Comparison of ENCODE assay signal across 15 cellular contexts in genomic region chr7:44066111-44066460, GRCh38. TPM values are rescaled to one million over a fixed set of nuclear protein-coding genes. Genes with fewer than 3 reads are reported as not detected.
A peak's percentile ranks its signal among the peaks of the same experiment; 100 is the strongest.
DNase-seq lines count a peak whose midpoint lies in the region; ATAC-seq, FAIRE-seq and TF ChIP-seq lines count a peak whose summit lies in the region.
"Had no signal": no experiment of that assay in that cellular context is flagged by ENCODE, and none has a peak within 500 bp of the region (broad histone marks: within the 10 kb centered on the region; RNA-seq: fewer than 3 reads in every experiment).

No MANE protein-coding gene starts in this region.

- H3K36me3 Mint-ChIP-seq in activated T-cell treated with anti-CD3 and anti-CD28 coated beads, Interleukin-2, amount 50 U/mL, for 72 hours (ENCODE audit: insufficient read depth in 2 of 2), result peaks cover 0 to 7% of the 10 kb centered on the region in 2 donors
- peaks cover 19% of the 10 kb centered on the region for H3K36me3 Mint-ChIP-seq in stimulated activated memory B cell treated with anti-CD40 and anti-IgM and Interleukin-4, amounts not matched to agents 10 μg/mL and 1 μg/mL and 100 μg/mL, for 72 hours
- H3K36me3 Mint-ChIP-seq in endothelial cell (ENCODE audit: low read depth, unreplicated experiment), result peaks cover 4% of the 10 kb centered on the region

- no peaks in the 10 kb centered on the region for H3K9me3 Mint-ChIP-seq in activated T-cell treated with anti-CD3 and anti-CD28 coated beads, Interleukin-2, amount 50 U/mL, for 72 hours
- peaks cover 3% of the 10 kb centered on the region for H3K9me3 Mint-ChIP-seq in stimulated activated memory B cell treated with anti-CD40 and anti-IgM and Interleukin-4, amounts not matched to agents 10 μg/mL and 1 μg/mL and 100 μg/mL, for 72 hours
- no peaks in the 10 kb centered on the region for H3K9me3 Mint-ChIP-seq in endothelial cell (ENCODE audit: unreplicated experiment)

- peaks cover 17% of the 10 kb centered on the region for H3K4me1 ChIP-seq in iPS-15b (ENCODE audit: control insufficient read depth, insufficient read depth, low read length)

- no peaks in the 10 kb centered on the region for H3K27me3 Mint-ChIP-seq in activated T-cell treated with anti-CD3 and anti-CD28 coated beads, Interleukin-2, amount 50 U/mL, for 72 hours (ENCODE audit: low read depth)
- H3K27me3 Mint-ChIP-seq in stimulated activated memory B cell treated with anti-CD40 and anti-IgM and Interleukin-4, amounts not matched to agents 10 μg/mL and 1 μg/mL and 100 μg/mL, for 72 hours, result no peaks in the 10 kb centered on the region
- H3K27me3 Mint-ChIP-seq in endothelial cell (ENCODE audit: unreplicated experiment), result peaks cover 12% of the 10 kb centered on the region
- H3K27me3 Mint-ChIP-seq: activated CD8-positive, alpha-beta memory T cell treated with anti-CD3 and anti-CD28 coated beads, Interleukin-2, amount 10 ng/mL, durations not matched to agents 7 days and 5 days had no signal

- H3K27ac Mint-ChIP-seq in activated T-cell treated with anti-CD3 and anti-CD28 coated beads, Interleukin-2, amount 50 U/mL, for 72 hours, result no peak overlapping the region
- peak overlapping the region; percentile 71 for H3K27ac Mint-ChIP-seq in stimulated activated memory B cell treated with anti-CD40 and anti-IgM and Interleukin-4, amounts not matched to agents 10 μg/mL and 1 μg/mL and 100 μg/mL, for 72 hours
- H3K27ac Mint-ChIP-seq in endothelial cell (ENCODE audit: unreplicated experiment), result no peak overlapping the region
- H3K27ac Mint-ChIP-seq: activated CD8-positive, alpha-beta memory T cell treated with anti-CD3 and anti-CD28 coated beads, Interleukin-2, amount 10 ng/mL, durations not matched to agents 7 days and 5 days had no signal

- peak; percentile 2 to 4 for ATAC-seq in activated T-cell treated with anti-CD3 and anti-CD28 coated beads, Interleukin-2, amount 50 U/mL, for 72 hours (replicated peaks in 1 of 2)
- ATAC-seq in SK-N-SH treated with all-trans-retinoic acid at 6 μM for 48 hours, result no peak
- no peak for ATAC-seq in stimulated activated memory B cell treated with anti-CD40 and anti-IgM and Interleukin-4, amounts not matched to agents 10 μg/mL and 1 μg/mL and 100 μg/mL, for 72 hours

- no peak for FAIRE-seq in D721Med (lab: Jason Lieb, UNC)
- FAIRE-seq: GM19239 had no signal

- H3K4me3 Mint-ChIP-seq in activated T-cell treated with anti-CD3 and anti-CD28 coated beads, Interleukin-2, amount 50 U/mL, for 72 hours, result no peak overlapping the region
- H3K4me3 Mint-ChIP-seq in stimulated activated memory B cell treated with anti-CD40 and anti-IgM and Interleukin-4, amounts not matched to agents 10 μg/mL and 1 μg/mL and 100 μg/mL, for 72 hours, result no peak overlapping the region
- no peak overlapping the region for H3K4me3 Mint-ChIP-seq in endothelial cell (ENCODE audit: unreplicated experiment)
- H3K4me3 Mint-ChIP-seq: activated CD8-positive, alpha-beta memory T cell treated with anti-CD3 and anti-CD28 coated beads, Interleukin-2, amount 10 ng/mL, durations not matched to agents 7 days and 5 days had no signal

- H3K4me3 ChIP-seq in iPS-15b (ENCODE audit: low read depth, low read length), result peak overlapping the region; percentile 55
- H3K4me3 ChIP-seq: GM23248, left lung, PC-9 had no signal

- DNase-seq in activated T-cell treated with anti-CD3 and anti-CD28 coated beads, Interleukin-2, amount 50 U/mL, for 72 hours, result no peak
- DNase-seq in activated T-cell treated with anti-CD3 and anti-CD28 coated beads, Interleukin-2, amount 50 U/mL, for 48 hours, result no peak
- DNase-seq in hepatic stellate cell (ENCODE audit: low spot score) (no peak), endothelial cell (ENCODE audit: low spot score) (no peak), D721Med (ENCODE audit: insufficient read length, low spot score) (no peak)
- DNase-seq: activated CD8-positive, alpha-beta memory T cell treated with anti-CD3 and anti-CD28 coated beads, Interleukin-2, amount 10 ng/mL, durations not matched to agents 7 days and 5 days; amniotic stem cell; PC-9; T1000 had no signal

- TF ChIP-seq CTCF in endothelial cell (IDR thresholded peaks at IDR 0.05; ENCODE audit: unreplicated experiment) (no peak), D721Med (IDR thresholded peaks at IDR 0.05; ENCODE audit: insufficient read depth, missing control alignments) (no peak)

- no peaks in the 10 kb centered on the region for H3K9me3 ChIP-seq in iPS-15b (ENCODE audit: control insufficient read depth, insufficient read depth, low read length)
- H3K9me3 ChIP-seq: left lung had no signal

- peaks cover 9% of the 10 kb centered on the region for H3K36me3 ChIP-seq in iPS-15b (ENCODE audit: control insufficient read depth, insufficient read depth, low read length)

- H3K9ac ChIP-seq in iPS-15b (ENCODE audit: low read depth, low read length), result no peak overlapping the region
- H3K9ac ChIP-seq: GM23248 had no signal

- peaks cover 14% of the 10 kb centered on the region for H3K4me1 Mint-ChIP-seq in activated T-cell treated with anti-CD3 and anti-CD28 coated beads, Interleukin-2, amount 50 U/mL, for 72 hours (ENCODE audit: low read depth)
- H3K4me1 Mint-ChIP-seq in stimulated activated memory B cell treated with anti-CD40 and anti-IgM and Interleukin-4, amounts not matched to agents 10 μg/mL and 1 μg/mL and 100 μg/mL, for 72 hours, result peaks cover 85% of the 10 kb centered on the region
- no peaks in the 10 kb centered on the region for H3K4me1 Mint-ChIP-seq in endothelial cell (ENCODE audit: unreplicated experiment)

- peaks cover 6% of the 10 kb centered on the region for H3K27me3 ChIP-seq in iPS-15b (ENCODE audit: control insufficient read depth, insufficient read depth, low read length)
- H3K27me3 ChIP-seq: left lung had no signal

TF ChIP-seq in SK-N-SH treated with all-trans-retinoic acid at 6 μM for 48 hours, 23 proteins besides CTCF, POLR2A, EP300 and RAD21:
- peak; percentile 37; the same call in 1 of the 2 replicates for TF ChIP-seq ARNTL (CRISPR knock-in tag; IDR thresholded peaks at IDR 0.05; ENCODE audit: borderline replicate concordance, low read depth)
- TF ChIP-seq ZC3H10 (CRISPR knock-in tag; IDR thresholded peaks at IDR 0.05), result no peak
- no peak for TF ChIP-seq ISL1 (CRISPR knock-in tag; IDR thresholded peaks at IDR 0.05)

RNA-seq across cellular contexts. Expression of gene PGAM2, which starts 0.7 kb away (rescaled TPM):
- 1 to 10 TPM; 1.2 to 1.7 TPM for total RNA-seq in activated T-cell treated with anti-CD3 and anti-CD28 coated beads, Interleukin-2, amount 50 U/mL, for 72 hours
- not detected for total RNA-seq in endothelial cell (ENCODE audit: unreplicated experiment)
- total RNA-seq: GM23248 had no signal

RNA-seq across cellular contexts. Expression of gene POLM, which starts 16.2 kb away (rescaled TPM):
- 10 to 100 TPM; 40.2 to 46.0 TPM for total RNA-seq in activated T-cell treated with anti-CD3 and anti-CD28 coated beads, Interleukin-2, amount 50 U/mL, for 72 hours
- 16.9 TPM for total RNA-seq in endothelial cell (ENCODE audit: unreplicated experiment)

RNA-seq across cellular contexts. Expression of gene DBNL, which starts 21.6 kb away (rescaled TPM):
- 10 to 100 TPM; 57.8 to 58.8 TPM for total RNA-seq in activated T-cell treated with anti-CD3 and anti-CD28 coated beads, Interleukin-2, amount 50 U/mL, for 72 hours
- total RNA-seq in endothelial cell (ENCODE audit: unreplicated experiment), result 47.5 TPM

RNA-seq across cellular contexts. Expression of gene AEBP1, which starts 38.1 kb away (rescaled TPM):
- total RNA-seq in activated T-cell treated with anti-CD3 and anti-CD28 coated beads, Interleukin-2, amount 50 U/mL, for 72 hours, result 10 to 100 TPM; 18.1 to 18.4 TPM
- 22.2 TPM for total RNA-seq in endothelial cell (ENCODE audit: unreplicated experiment)

RNA-seq across cellular contexts. Expression of gene POLD2, which starts 57.3 kb away (rescaled TPM):
- 100 to 1,000 TPM; 101 to 138 TPM for total RNA-seq in activated T-cell treated with anti-CD3 and anti-CD28 coated beads, Interleukin-2, amount 50 U/mL, for 72 hours
- 39.9 TPM for total RNA-seq in endothelial cell (ENCODE audit: unreplicated experiment)

Comparison
In these comparisons a context has a peak if more than half of its experiments do, and no peak if none do; other contexts are left out.
1. ATAC-seq: peak in activated T-cell treated with anti-CD3 and anti-CD28 coated beads, Interleukin-2, amount 50 U/mL, for 72 hours (2 of 2); none in SK-N-SH treated with all-trans-retinoic acid at 6 μM for 48 hours (single experiment) and stimulated activated memory B cell treated with anti-CD40 and anti-IgM and Interleukin-4, amounts not matched to agents 10 μg/mL and 1 μg/mL and 100 μg/mL, for 72 hours (single experiment).